8 cellular contexts compared by ENCODE assay signal in the genomic region with DNA sequence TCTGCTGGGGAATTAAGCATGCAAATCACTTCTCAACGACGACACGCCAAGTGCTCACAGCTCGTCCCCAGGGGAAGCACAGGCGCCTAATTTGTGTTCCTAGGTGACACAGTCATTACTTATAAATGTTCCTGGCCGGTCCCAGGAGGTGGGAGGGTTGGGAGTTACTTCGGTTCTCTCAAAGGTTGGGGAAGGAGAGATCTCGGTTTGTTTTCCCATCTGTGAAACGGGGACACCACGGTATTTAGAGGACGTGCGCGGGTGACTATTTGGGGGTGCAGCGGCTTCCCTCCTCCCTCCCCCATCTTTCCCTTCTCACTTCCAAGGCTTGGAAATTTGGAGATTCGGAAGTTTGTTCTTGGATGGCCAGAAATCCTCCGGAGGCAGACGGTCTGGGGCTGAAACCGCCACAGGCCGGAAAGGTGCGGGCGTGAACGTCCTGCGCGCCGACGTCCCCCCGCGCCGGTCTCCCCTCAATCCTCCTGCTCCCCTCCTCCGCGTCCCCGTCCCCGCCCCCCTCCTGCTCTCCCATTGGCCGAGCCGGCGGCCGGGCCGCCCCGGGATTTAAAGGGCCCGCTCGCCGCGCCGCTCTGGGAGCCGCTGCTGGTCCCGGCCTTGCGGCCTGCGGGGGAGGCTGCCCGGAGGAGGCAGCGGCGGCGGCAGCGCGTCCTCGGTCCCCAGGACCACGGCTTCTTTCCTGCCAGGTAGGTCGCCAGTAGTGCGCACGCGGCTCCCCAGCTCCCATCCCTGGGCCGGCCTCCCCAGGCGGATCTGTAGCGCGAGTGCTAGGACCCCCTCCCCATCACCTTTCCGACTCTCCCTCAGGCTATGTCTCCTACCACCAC. TPM values are rescaled to one million over a fixed set of nuclear protein-coding genes. Genes with fewer than 3 reads are reported as not detected.
A peak's percentile ranks its signal among the peaks of the same experiment; 100 is the strongest.
DNase-seq lines count a peak whose midpoint lies in the region; ATAC-seq, FAIRE-seq and TF ChIP-seq lines count a peak whose summit lies in the region.

TSS of gene PORCN (plus strand) at position 593 of the 845 bp plus-strand sequence. CDS start 829 bp downstream, outside the sequence.

- dilution Hi-C loops in endothelial cell of umbilical vein (cut with MboI; ENCODE audit: extremely low pct_ligation_motif_present, low sequenced_read_pairs): no loop called here

- no peaks in the 10 kb centered on the region for H3K9me1 ChIP-seq in endothelial cell of umbilical vein (replicated peaks; ENCODE audit: control insufficient read depth, extremely low read depth, insufficient read depth, low read length)

- ATAC-seq in HG03342 (IDR thresholded peaks at IDR 0.05; ENCODE audit: unreplicated experiment): peak; percentile 78

- TF ChIP-seq POLR2A in GM18951 (IDR thresholded peaks at IDR 0.05; ENCODE audit: extremely low read depth, insufficient read depth, insufficient read length) (peak; percentile 72), endothelial cell of umbilical vein (IDR thresholded peaks at IDR 0.05; ENCODE audit: low read depth, low read length) (peak; percentile 70)

- CTCF ChIA-PET in AG04450 (lab: Charles Lee) (interaction anchor here (0.9 kb wide), 1 partner anchor 14 kb away, joined by 5 read pairs; no protein-coding TSS in a partner anchor), endothelial cell of umbilical vein (lab: Charles Lee) (no interaction called here)

- H3K9me3 ChIP-seq in AG04450 (ENCODE audit: control insufficient read depth, insufficient read depth, low read length) (no peaks in the 10 kb centered on the region), endothelial cell of umbilical vein (replicated peaks; ENCODE audit: control insufficient read depth, insufficient read depth, low read length) (no peaks in the 10 kb centered on the region)

- TSS peak; percentile 45 for BruUV-seq in endothelial cell of umbilical vein (replicated peaks; lab: Mats Ljungman, UMichigan)

- H3K27ac ChIP-seq in AG04450 (ENCODE audit: low read depth, low read length) (no peak within 1 kb of the TSS), endothelial cell of umbilical vein (ENCODE audit: insufficient read depth, low read depth, low read length) (peak within 1 kb of the TSS; percentile 24)

- POLR2A ChIA-PET in AG04450 (lab: Yijun Ruan, JAX): no interaction called here
- POLR2A ChIA-PET in endothelial cell of umbilical vein (lab: Charles Lee): no interaction called here

- peak within 1 kb of the TSS; percentile 61 for H2AFZ ChIP-seq in endothelial cell of umbilical vein (ENCODE audit: low read depth, low read length)

- intact Hi-C loops in endothelial cell of umbilical vein (cut with micrococcal nuclease): no loop called here

- H3K4me3 ChIP-seq in AG04450 (ENCODE audit: low read depth, low read length): peak within 1 kb of the TSS; percentile 76
- peak within 1 kb of the TSS; percentile 46 to 83 (median 75) for H3K4me3 ChIP-seq in endothelial cell of umbilical vein (replicated peaks in 1 of 3; ENCODE audit: insufficient read depth in 1 of 3, low read depth in 1 of 3, low read length in 3 of 3)

- TF ChIP-seq CTCF in AG04450 (IDR thresholded peaks at IDR 0.05; ENCODE audit: low read depth, low read length) (no peak), endothelial cell of umbilical vein (IDR thresholded peaks at IDR 0.05; ENCODE audit: extremely low read depth in 1 of 2, insufficient read depth in 1 of 2, low read depth in 1 of 2, low read length in 2 of 2) (no peak)

- H3K9ac ChIP-seq in endothelial cell of umbilical vein (replicated peaks; ENCODE audit: extremely low read depth, insufficient read depth, low read length): peak within 1 kb of the TSS; percentile 49

- H4K20me1 ChIP-seq in endothelial cell of umbilical vein (replicated peaks; ENCODE audit: control insufficient read depth, extremely low read depth, insufficient read depth, low read length): no peaks in the 10 kb centered on the region

- H3K27me3 ChIP-seq in AG04450 (ENCODE audit: control insufficient read depth, insufficient read depth, low read length) (no peaks in the 10 kb centered on the region), endothelial cell of umbilical vein (ENCODE audit: control insufficient read depth in 2 of 2, insufficient read depth in 2 of 2, low read length in 2 of 2) (no peaks in the 10 kb centered on the region)

- H3K4me2 ChIP-seq in endothelial cell of umbilical vein (ENCODE audit: insufficient read depth, low read length): peak within 1 kb of the TSS; percentile 49

- no peaks in the 10 kb centered on the region for H3K79me2 ChIP-seq in endothelial cell of umbilical vein (ENCODE audit: control insufficient read depth, insufficient read depth, low read length)

- peaks cover 0 to 2% of the 10 kb centered on the region in 2 experiments for H3K36me3 ChIP-seq in endothelial cell of umbilical vein (ENCODE audit: control insufficient read depth in 2 of 2, extremely low read depth in 1 of 2, insufficient read depth in 2 of 2, low read length in 2 of 2)

- no peaks in the 10 kb centered on the region for H3K4me1 ChIP-seq in endothelial cell of umbilical vein (ENCODE audit: control insufficient read depth, extremely low read depth, insufficient read depth, low read length)

- in situ Hi-C loops in GM18951 (cut with MboI; ENCODE audit: low sequenced_read_pairs, unreplicated experiment): no loop called here

- FAIRE-seq in endothelial cell of umbilical vein (lab: Jason Lieb, UNC): peak; percentile 87

- DNase-seq in AG04450 (ENCODE audit: low read depth, low spot score) (no peak), NOMO-1 treated with dmso at 0.1 percent for 144 hours (lab: John Stamatoyannopoulos, UW; ENCODE audit: unreplicated experiment) (peak; percentile 49), endothelial cell of umbilical vein (ENCODE audit: low read depth, low spot score) (peak; percentile 60), mucosa of gallbladder (ENCODE audit: low spot score) (peak; percentile 75)
- DNase-seq in activated CD8-positive, alpha-beta memory T cell treated with anti-CD3 and anti-CD28 coated beads, Interleukin-2, amount 50 U/mL, for 24 hours (ENCODE audit: extremely low read depth): peak; percentile 54
- DNase-seq in stimulated activated CD8-positive, alpha-beta memory T cell treated with anti-CD3 and anti-CD28 coated beads, Interleukin-4, amount 100 ng/mL, for 24 hours (ENCODE audit: low read depth): peak; percentile 78

TF ChIP-seq in endothelial cell of umbilical vein, 7 proteins besides CTCF, POLR2A, EP300 and RAD21:
- no peak for TF ChIP-seq JUN (IDR thresholded peaks at IDR 0.05; ENCODE audit: borderline replicate concordance, insufficient read depth, insufficient read length, low read depth)
- TF ChIP-seq GATA2 (IDR thresholded peaks at IDR 0.05; ENCODE audit: insufficient read depth, insufficient read length, low read depth, low read length): no peak
- TF ChIP-seq FOS (IDR thresholded peaks at IDR 0.05; ENCODE audit: borderline replicate concordance, insufficient read depth, low read length): no peak
- no peak for TF ChIP-seq POLR2AphosphoS5 (IDR thresholded peaks at IDR 0.05; ENCODE audit: insufficient read depth, low read depth, low read length)
- TF ChIP-seq MYC (IDR thresholded peaks at IDR 0.05; ENCODE audit: low read depth, low read length): no peak
- no peak for TF ChIP-seq EZH2 (IDR thresholded peaks at IDR 0.05; ENCODE audit: borderline replicate concordance, low read depth, low read length, severe bottlenecking)
- TF ChIP-seq MAX (IDR thresholded peaks at IDR 0.05; ENCODE audit: insufficient read depth, insufficient read length): no peak

RNA-seq across cellular contexts. Expression of gene PORCN, which starts in this region (rescaled TPM):
- 8.4 and 11.6 TPM in 2 replicates for polyA plus RNA-seq in AG04450 (2011; rRNA removed)
- 9.0 and 10.5 TPM in 2 replicates for polyA minus RNA-seq in AG04450 (2011; rRNA and poly(A)+ RNA removed)
- total RNA-seq in endothelial cell of umbilical vein: 7.6 and 12.0 TPM in 2 replicates
- 20.9 and 21.0 TPM in 2 replicates for polyA plus RNA-seq in endothelial cell of umbilical vein
- 11.6 and 13.7 TPM in 2 replicates for polyA plus RNA-seq in endothelial cell of umbilical vein (2011; cell fraction: cytosol; rRNA removed)
- 23.1 and 23.8 TPM in 2 replicates for polyA plus RNA-seq in endothelial cell of umbilical vein (2011; cell fraction: nucleus; rRNA removed)
- polyA plus RNA-seq in endothelial cell of umbilical vein (2012): 8.5 and 10.6 TPM in 2 replicates
- 15.3 and 19.9 TPM in 2 replicates for polyA minus RNA-seq in endothelial cell of umbilical vein
- polyA minus RNA-seq in endothelial cell of umbilical vein (2011; cell fraction: cytosol; rRNA and poly(A)+ RNA removed): 6.0 TPM
- 9.2 and 10.5 TPM in 2 replicates for polyA minus RNA-seq in endothelial cell of umbilical vein (2011; cell fraction: nucleus; rRNA and poly(A)+ RNA removed)
- 11.8 TPM for total RNA-seq in mucosa of gallbladder
